In genomic region chr15:86403221-86403620, GRCh38 we compare ENCODE assay signal across 38 cellular contexts.
"Had no signal": no experiment of that assay in that cellular context is flagged by ENCODE, and none has a peak within 500 bp of the region (broad histone marks: within the 10 kb centered on the region; RNA-seq: fewer than 3 reads in every experiment).

No MANE protein-coding gene starts in this region.

- H3K9me3 Mint-ChIP-seq: activated naive CD4-positive, alpha-beta T cell treated with anti-CD3 and anti-CD28 coated beads for 36 hours; activated naive CD4-positive, alpha-beta T cell treated with anti-CD3 and anti-CD28 coated beads, Interleukin-2, amount 10 ng/mL, durations not matched to agents 7 days and 5 days; activated naive CD4-positive, alpha-beta T cell treated with anti-CD3 and anti-CD28 coated beads, Interleukin-2, amount 50 U/mL, for 24 hours; activated naive CD4-positive, alpha-beta T cell treated with anti-CD3 and anti-CD28 coated beads, Interleukin-2, amount 50 U/mL, for 72 hours; activated naive CD8-positive, alpha-beta T cell treated with anti-CD3 and anti-CD28 coated beads, Interleukin-2, amount 50 U/mL, for 24 hours; activated T-cell treated with anti-CD3 and anti-CD28 coated beads, Interleukin-2, amount 50 U/mL, for 24 hours; activated T-cell treated with anti-CD3 and anti-CD28 coated beads, Interleukin-2, amount 50 U/mL, for 72 hours; activated T-helper 1 cell treated with anti-CD3 and anti-CD28 coated beads, Interleukin-12 subunit alpha, Interleukin-12 subunit beta, Interleukin-2, Interleukin-4 antibody, amounts not matched to agents 30 ng/mL and 10 ng/mL and 1 ng/mL, durations not matched to agents 14 hours and 24 hours and 36 hours; activated T-helper 2 cell treated with anti-CD3 and anti-CD28 coated beads, Interferon-gamma antibody, Interleukin-2, Interleukin-4, amounts not matched to agents 10 μg/mL and 5 μg/mL and 100 μg/mL, durations not matched to agents 14 hours and 24 hours and 36 hours; brain had no signal

- H3K27ac Mint-ChIP-seq: activated naive CD4-positive, alpha-beta T cell treated with anti-CD3 and anti-CD28 coated beads for 36 hours; activated naive CD4-positive, alpha-beta T cell treated with anti-CD3 and anti-CD28 coated beads, Interleukin-2, amount 10 ng/mL, durations not matched to agents 7 days and 5 days; activated naive CD4-positive, alpha-beta T cell treated with anti-CD3 and anti-CD28 coated beads, Interleukin-2, amount 50 U/mL, for 24 hours; activated naive CD4-positive, alpha-beta T cell treated with anti-CD3 and anti-CD28 coated beads, Interleukin-2, amount 50 U/mL, for 72 hours; activated naive CD8-positive, alpha-beta T cell; activated naive CD8-positive, alpha-beta T cell treated with anti-CD3 and anti-CD28 coated beads for 36 hours; activated naive CD8-positive, alpha-beta T cell treated with anti-CD3 and anti-CD28 coated beads, Interleukin-2, amount 10 ng/mL, durations not matched to agents 7 days and 5 days; activated naive CD8-positive, alpha-beta T cell treated with anti-CD3 and anti-CD28 coated beads, Interleukin-2, amount 50 U/mL, for 24 hours; activated T-cell treated with anti-CD3 and anti-CD28 coated beads, Interleukin-2, amount 50 U/mL, for 24 hours; activated T-cell treated with anti-CD3 and anti-CD28 coated beads, Interleukin-2, amount 50 U/mL, for 72 hours; activated T-helper 1 cell treated with anti-CD3 and anti-CD28 coated beads, Interleukin-12 subunit alpha, Interleukin-12 subunit beta, Interleukin-2, Interleukin-4 antibody, amounts not matched to agents 30 ng/mL and 10 ng/mL and 1 ng/mL, durations not matched to agents 14 hours and 24 hours and 36 hours; activated T-helper 17 cell treated with anti-CD3 and anti-CD28 coated beads, Interleukin-2, amount 50 U/mL, for 72 hours; activated T-helper 2 cell treated with anti-CD3 and anti-CD28 coated beads, Interferon-gamma antibody, Interleukin-2, Interleukin-4, amounts not matched to agents 10 μg/mL and 5 μg/mL and 100 μg/mL, durations not matched to agents 14 hours and 24 hours and 36 hours; brain had no signal

- H3K27me3 ChIP-seq: adrenal gland, ascending aorta, body of pancreas, brain microvascular endothelial cell, breast epithelium, cardiac muscle cell had no signal

- H3K4me3 Mint-ChIP-seq: activated naive CD4-positive, alpha-beta T cell treated with anti-CD3 and anti-CD28 coated beads for 36 hours; activated naive CD4-positive, alpha-beta T cell treated with anti-CD3 and anti-CD28 coated beads, Interleukin-2, amount 10 ng/mL, durations not matched to agents 7 days and 5 days; activated naive CD4-positive, alpha-beta T cell treated with anti-CD3 and anti-CD28 coated beads, Interleukin-2, amount 50 U/mL, for 24 hours; activated naive CD8-positive, alpha-beta T cell; activated naive CD8-positive, alpha-beta T cell treated with anti-CD3 and anti-CD28 coated beads for 36 hours; activated naive CD8-positive, alpha-beta T cell treated with anti-CD3 and anti-CD28 coated beads, Interleukin-2, amount 10 ng/mL, durations not matched to agents 7 days and 5 days; activated naive CD8-positive, alpha-beta T cell treated with anti-CD3 and anti-CD28 coated beads, Interleukin-2, amount 50 U/mL, for 24 hours; activated T-cell treated with anti-CD3 and anti-CD28 coated beads, Interleukin-2, amount 50 U/mL, for 24 hours; activated T-cell treated with anti-CD3 and anti-CD28 coated beads, Interleukin-2, amount 50 U/mL, for 4 hours; activated T-cell treated with anti-CD3 and anti-CD28 coated beads, Interleukin-2, amount 50 U/mL, for 72 hours; activated T-helper 1 cell treated with anti-CD3 and anti-CD28 coated beads, Interleukin-12 subunit alpha, Interleukin-12 subunit beta, Interleukin-2, Interleukin-4 antibody, amounts not matched to agents 30 ng/mL and 10 ng/mL and 1 ng/mL, durations not matched to agents 14 hours and 24 hours and 36 hours; activated T-helper 17 cell treated with anti-CD3 and anti-CD28 coated beads, Interleukin-2, amount 50 U/mL, for 72 hours; brain; central memory CD8-positive, alpha-beta T cell had no signal

- DNase-seq: activated effector memory CD4-positive, alpha-beta T cell treated with anti-CD3 and anti-CD28 coated beads, Interleukin-2, amount 50 U/mL, for 16 hours; activated effector memory CD4-positive, alpha-beta T cell treated with Interleukin-2 at 50 U/mL for 16 hours; activated gamma-delta T cell; activated gamma-delta T cell treated with Interleukin-2 at 50 U/mL for 16 hours; activated naive CD4-positive, alpha-beta T cell; activated naive CD4-positive, alpha-beta T cell treated with anti-CD3 and anti-CD28 coated beads for 36 hours; activated naive CD4-positive, alpha-beta T cell treated with anti-CD3 and anti-CD28 coated beads, Interleukin-2, amount 10 ng/mL, durations not matched to agents 7 days and 5 days; activated naive CD4-positive, alpha-beta T cell treated with anti-CD3 and anti-CD28 coated beads, Interleukin-2, amount 50 U/mL, for 16 hours; activated naive CD4-positive, alpha-beta T cell treated with Interleukin-2 at 50 U/mL for 16 hours; activated naive CD8-positive, alpha-beta T cell treated with anti-CD3 and anti-CD28 coated beads for 36 hours; activated naive CD8-positive, alpha-beta T cell treated with anti-CD3 and anti-CD28 coated beads, Interleukin-2, amount 10 ng/mL, durations not matched to agents 7 days and 5 days; activated naive CD8-positive, alpha-beta T cell treated with anti-CD3 and anti-CD28 coated beads, Interleukin-2, amount 50 U/mL, for 24 hours; activated T-cell treated with anti-CD3 and anti-CD28 coated beads, Interleukin-2, amount 50 U/mL, for 1 hour; activated T-cell treated with anti-CD3 and anti-CD28 coated beads, Interleukin-2, amount 50 U/mL, for 24 hours; activated T-cell treated with anti-CD3 and anti-CD28 coated beads, Interleukin-2, amount 50 U/mL, for 4 hours; activated T-cell treated with anti-CD3 and anti-CD28 coated beads, Interleukin-2, amount 50 U/mL, for 48 hours; activated T-cell treated with anti-CD3 and anti-CD28 coated beads, Interleukin-2, amount 50 U/mL, for 72 hours; adrenal gland; amniotic stem cell; amygdala; anterior cingulate cortex; aorta; body of pancreas; brain microvascular endothelial cell; caudate nucleus; central memory CD4-positive, alpha-beta T cell; cerebellar nuclear complex had no signal

- H3K4me3 ChIP-seq: adrenal gland, ascending aorta, body of pancreas, breast epithelium, cardiac muscle cell had no signal

- H3K4me1 ChIP-seq: adrenal gland, ascending aorta, body of pancreas, breast epithelium had no signal

- H3K36me3 ChIP-seq: adrenal gland, ascending aorta, brain microvascular endothelial cell, breast epithelium, cardiac muscle cell had no signal

- H3K27ac ChIP-seq: adrenal gland, ascending aorta, body of pancreas, brain microvascular endothelial cell, breast epithelium, cardiac muscle cell had no signal

- H3K27me3 Mint-ChIP-seq: activated naive CD4-positive, alpha-beta T cell treated with anti-CD3 and anti-CD28 coated beads, Interleukin-2, amount 10 ng/mL, durations not matched to agents 7 days and 5 days; activated naive CD8-positive, alpha-beta T cell treated with anti-CD3 and anti-CD28 coated beads for 36 hours; activated naive CD8-positive, alpha-beta T cell treated with anti-CD3 and anti-CD28 coated beads, Interleukin-2, amount 10 ng/mL, durations not matched to agents 7 days and 5 days; activated naive CD8-positive, alpha-beta T cell treated with anti-CD3 and anti-CD28 coated beads, Interleukin-2, amount 50 U/mL, for 24 hours; activated T-cell treated with anti-CD3 and anti-CD28 coated beads, Interleukin-2, amount 50 U/mL, for 24 hours; brain had no signal

- H3K4me1 Mint-ChIP-seq: activated naive CD4-positive, alpha-beta T cell treated with anti-CD3 and anti-CD28 coated beads, Interleukin-2, amount 10 ng/mL, durations not matched to agents 7 days and 5 days; activated naive CD4-positive, alpha-beta T cell treated with anti-CD3 and anti-CD28 coated beads, Interleukin-2, amount 50 U/mL, for 24 hours; activated naive CD8-positive, alpha-beta T cell treated with anti-CD3 and anti-CD28 coated beads for 36 hours; activated naive CD8-positive, alpha-beta T cell treated with anti-CD3 and anti-CD28 coated beads, Interleukin-2, amount 10 ng/mL, durations not matched to agents 7 days and 5 days; activated naive CD8-positive, alpha-beta T cell treated with anti-CD3 and anti-CD28 coated beads, Interleukin-2, amount 50 U/mL, for 24 hours; activated T-helper 17 cell treated with anti-CD3 and anti-CD28 coated beads, Interleukin-2, amount 50 U/mL, for 72 hours; brain; central memory CD8-positive, alpha-beta T cell had no signal

- H3K9me3 ChIP-seq: adrenal gland, ascending aorta, body of pancreas, breast epithelium had no signal

- H3K36me3 Mint-ChIP-seq: activated naive CD4-positive, alpha-beta T cell treated with anti-CD3 and anti-CD28 coated beads, Interleukin-2, amount 10 ng/mL, durations not matched to agents 7 days and 5 days; activated naive CD4-positive, alpha-beta T cell treated with anti-CD3 and anti-CD28 coated beads, Interleukin-2, amount 50 U/mL, for 24 hours; activated naive CD8-positive, alpha-beta T cell; activated naive CD8-positive, alpha-beta T cell treated with anti-CD3 and anti-CD28 coated beads, Interleukin-2, amount 10 ng/mL, durations not matched to agents 7 days and 5 days; brain had no signal
